1 cellular context compared by ENCODE assay signal in the genomic region with DNA sequence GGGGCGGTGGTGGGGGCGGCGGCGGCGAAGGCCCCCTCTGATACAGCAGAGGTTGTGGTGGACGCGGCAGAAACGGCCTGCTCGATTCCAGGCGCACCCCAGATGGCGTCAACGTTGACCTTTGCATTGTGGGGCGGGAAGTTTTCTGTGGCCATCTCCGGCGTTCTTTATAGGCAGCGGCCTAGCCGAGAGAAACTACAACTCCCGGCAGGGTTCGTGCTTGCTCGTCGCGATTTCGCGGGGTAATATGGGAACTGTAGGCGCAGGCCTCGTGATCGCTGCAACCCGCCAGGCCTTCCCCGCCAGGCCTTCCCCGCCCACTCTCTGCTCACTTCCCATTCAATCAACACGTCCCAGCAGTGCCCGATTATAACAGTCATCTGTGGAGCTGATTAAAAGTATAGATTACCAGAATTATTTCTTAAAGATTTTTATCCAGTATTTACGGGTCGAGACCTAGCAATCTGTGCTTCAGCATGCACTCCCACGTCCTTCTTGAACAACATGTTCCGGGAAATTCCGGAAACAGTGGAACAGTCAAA.
TF ChIP-seq lines count a peak whose summit lies in the region.

A gene (minus strand): TSS at position 74 of the 542 bp plus-strand sequence. CDS start 214 bp downstream, outside the sequence.

TF ChIP-seq in liver, 16 proteins besides CTCF, POLR2A, EP300 and RAD21 (continued from another document):
- TF ChIP-seq, protein P1, sequence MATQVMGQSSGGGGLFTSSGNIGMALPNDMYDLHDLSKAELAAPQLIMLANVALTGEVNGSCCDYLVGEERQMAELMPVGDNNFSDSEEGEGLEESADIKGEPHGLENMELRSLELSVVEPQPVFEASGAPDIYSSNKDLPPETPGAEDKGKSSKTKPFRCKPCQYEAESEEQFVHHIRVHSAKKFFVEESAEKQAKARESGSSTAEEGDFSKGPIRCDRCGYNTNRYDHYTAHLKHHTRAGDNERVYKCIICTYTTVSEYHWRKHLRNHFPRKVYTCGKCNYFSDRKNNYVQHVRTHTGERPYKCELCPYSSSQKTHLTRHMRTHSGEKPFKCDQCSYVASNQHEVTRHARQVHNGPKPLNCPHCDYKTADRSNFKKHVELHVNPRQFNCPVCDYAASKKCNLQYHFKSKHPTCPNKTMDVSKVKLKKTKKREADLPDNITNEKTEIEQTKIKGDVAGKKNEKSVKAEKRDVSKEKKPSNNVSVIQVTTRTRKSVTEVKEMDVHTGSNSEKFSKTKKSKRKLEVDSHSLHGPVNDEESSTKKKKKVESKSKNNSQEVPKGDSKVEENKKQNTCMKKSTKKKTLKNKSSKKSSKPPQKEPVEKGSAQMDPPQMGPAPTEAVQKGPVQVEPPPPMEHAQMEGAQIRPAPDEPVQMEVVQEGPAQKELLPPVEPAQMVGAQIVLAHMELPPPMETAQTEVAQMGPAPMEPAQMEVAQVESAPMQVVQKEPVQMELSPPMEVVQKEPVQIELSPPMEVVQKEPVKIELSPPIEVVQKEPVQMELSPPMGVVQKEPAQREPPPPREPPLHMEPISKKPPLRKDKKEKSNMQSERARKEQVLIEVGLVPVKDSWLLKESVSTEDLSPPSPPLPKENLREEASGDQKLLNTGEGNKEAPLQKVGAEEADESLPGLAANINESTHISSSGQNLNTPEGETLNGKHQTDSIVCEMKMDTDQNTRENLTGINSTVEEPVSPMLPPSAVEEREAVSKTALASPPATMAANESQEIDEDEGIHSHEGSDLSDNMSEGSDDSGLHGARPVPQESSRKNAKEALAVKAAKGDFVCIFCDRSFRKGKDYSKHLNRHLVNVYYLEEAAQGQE (IDR thresholded peaks at IDR 0.05) = no peak
- TF ChIP-seq HNF4A (conservative IDR thresholded peaks at IDR 0.05) (peak; percentile 72 to 81), HNF4G (IDR thresholded peaks at IDR 0.05) (peak; percentile 64), FOXA2 (IDR thresholded peaks at IDR 0.05) (no peak), YY1 (IDR thresholded peaks at IDR 0.05) (peak; percentile 92)
- TF ChIP-seq, protein P2, sequence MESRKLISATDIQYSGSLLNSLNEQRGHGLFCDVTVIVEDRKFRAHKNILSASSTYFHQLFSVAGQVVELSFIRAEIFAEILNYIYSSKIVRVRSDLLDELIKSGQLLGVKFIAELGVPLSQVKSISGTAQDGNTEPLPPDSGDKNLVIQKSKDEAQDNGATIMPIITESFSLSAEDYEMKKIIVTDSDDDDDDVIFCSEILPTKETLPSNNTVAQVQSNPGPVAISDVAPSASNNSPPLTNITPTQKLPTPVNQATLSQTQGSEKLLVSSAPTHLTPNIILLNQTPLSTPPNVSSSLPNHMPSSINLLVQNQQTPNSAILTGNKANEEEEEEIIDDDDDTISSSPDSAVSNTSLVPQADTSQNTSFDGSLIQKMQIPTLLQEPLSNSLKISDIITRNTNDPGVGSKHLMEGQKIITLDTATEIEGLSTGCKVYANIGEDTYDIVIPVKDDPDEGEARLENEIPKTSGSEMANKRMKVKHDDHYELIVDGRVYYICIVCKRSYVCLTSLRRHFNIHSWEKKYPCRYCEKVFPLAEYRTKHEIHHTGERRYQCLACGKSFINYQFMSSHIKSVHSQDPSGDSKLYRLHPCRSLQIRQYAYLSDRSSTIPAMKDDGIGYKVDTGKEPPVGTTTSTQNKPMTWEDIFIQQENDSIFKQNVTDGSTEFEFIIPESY (IDR thresholded peaks at IDR 0.05) = peak; percentile 76
